Comparison of ENCODE assay signal across 18 cellular contexts in the genomic region with DNA sequence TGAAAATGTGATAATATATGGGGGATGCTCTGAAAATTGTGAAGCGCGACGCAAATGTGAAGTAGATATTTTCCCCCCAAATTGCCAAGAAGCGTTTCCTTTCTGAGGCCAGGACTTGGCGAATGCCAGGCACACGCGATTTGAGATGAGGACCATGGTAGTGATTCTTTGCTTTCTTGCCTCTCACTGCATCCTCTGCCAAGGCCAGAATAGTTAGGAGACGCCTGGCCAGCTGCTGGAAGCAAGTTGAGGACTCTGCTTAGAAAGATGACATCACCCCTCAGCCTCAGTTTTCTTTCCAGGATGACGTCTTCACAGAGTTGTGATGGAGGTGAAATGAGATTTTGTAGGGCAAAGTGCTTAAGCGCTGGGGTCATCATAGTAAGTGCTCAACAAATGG. TPM values are rescaled to one million over a fixed set of nuclear protein-coding genes. Genes with fewer than 3 reads are reported as not detected.
DNase-seq lines count a peak whose midpoint lies in the region; ATAC-seq, FAIRE-seq and TF ChIP-seq lines count a peak whose summit lies in the region.
"Had no signal": no experiment of that assay in that cellular context is flagged by ENCODE, and none has a peak within 500 bp of the region (broad histone marks: within the 10 kb centered on the region; RNA-seq: fewer than 3 reads in every experiment).

No MANE protein-coding gene starts in this region.

- H3K4me1 ChIP-seq in GM23248 (ENCODE audit: insufficient read depth): no peaks in the 10 kb centered on the region
- no peaks in the 10 kb centered on the region for H3K4me1 ChIP-seq in HepG2 (ENCODE audit: insufficient read depth, low read length)
- no peaks in the 10 kb centered on the region for H3K4me1 ChIP-seq in osteoblast (ENCODE audit: insufficient read depth, low read length)
- H3K4me1 ChIP-seq: SJSA1 had no signal

- H3K9me3 ChIP-seq in GM23248 (ENCODE audit: low read depth): no peaks in the 10 kb centered on the region
- H3K9me3 ChIP-seq in HepG2 (ENCODE audit: low read length): no peaks in the 10 kb centered on the region
- no peaks in the 10 kb centered on the region for H3K9me3 ChIP-seq in osteoblast (ENCODE audit: low read depth, low read length)
- H3K9me3 ChIP-seq: SJSA1 had no signal

- 0 out of 2 replicates have a peak, but pooled peaks cover 3% of the 10 kb centered on the region for H3F3A ChIP-seq in GM23248 (ENCODE audit: insufficient read depth)

- TF ChIP-seq POLR2A in HepG2 (IDR thresholded peaks at IDR 0.05; ENCODE audit: insufficient read depth in 1 of 2, low read depth in 2 of 2, low read length in 2 of 2): no peak

- BruUV-seq in HepG2 (replicated peaks; lab: Mats Ljungman, UMichigan): no TSS peak

- CTCF ChIA-PET in HepG2 (lab: Yijun Ruan, JAX; ENCODE audit: low intra/inter-chr PET ratio, low total read pairs): no interaction called here

- DNase-seq in GM23248 (peak; percentile 23), HepG2 (ENCODE audit: low spot score) (no peak), osteoblast (ENCODE audit: insufficient read length, low spot score, missing footprints) (peak; percentile 13), NCI-H2196 (lab: John Stamatoyannopoulos, UW; ENCODE audit: unreplicated experiment) (no peak), DMS114 treated with DMSO at 0.1 percent for 48 hours (lab: John Stamatoyannopoulos, UW; ENCODE audit: unreplicated experiment) (no peak), NCI-H1930 (lab: John Stamatoyannopoulos, UW) (no peak)
- DNase-seq: CD4-positive, alpha-beta T cell; COR-L47; DMS79 treated with DMSO at 0.1 percent for 48 hours; IMR-90; NCI-H1694; NCI-H2081 treated with DMSO at 0.1 percent for 48 hours; NCI-H2171 treated with DMSO at 0.1 percent for 48 hours; NCI-H446 had no signal

- POLR2A ChIA-PET in HepG2 (lab: Yijun Ruan, JAX): no interaction called here

- TF ChIP-seq CTCF in brain (conservative IDR thresholded peaks at IDR 0.05) (no peak), HepG2 (CRISPR knock-in tag; IDR thresholded peaks at IDR 0.05) (no peak), osteoblast (IDR thresholded peaks at IDR 0.05; ENCODE audit: extremely low read depth, low read depth, low read length) (no peak)

- H3K36me3 Mint-ChIP-seq in brain: peaks cover 6% of the 10 kb centered on the region

- intact Hi-C loops in HepG2 (cut with micrococcal nuclease; ENCODE audit: unreplicated experiment): no loop called here

- H3K79me2 ChIP-seq in GM23248 (ENCODE audit: insufficient read depth) (no peaks in the 10 kb centered on the region), HepG2 (ENCODE audit: insufficient read depth, low read length) (no peaks in the 10 kb centered on the region), osteoblast (ENCODE audit: insufficient read depth, low read length) (no peaks in the 10 kb centered on the region)

- H3K27ac ChIP-seq in GM23248 (no peak overlapping the region), HepG2 (ENCODE audit: extremely low read length, insufficient read depth, low read length) (no peak overlapping the region), osteoblast (ENCODE audit: low read depth, low read length) (no peak overlapping the region)
- H3K27ac ChIP-seq: SJSA1 had no signal

- H2AFZ ChIP-seq in GM23248 (no peak overlapping the region), HepG2 (ENCODE audit: low read length) (no peak overlapping the region), osteoblast (ENCODE audit: low read length) (no peak overlapping the region)

- H3K36me3 ChIP-seq in GM23248 (ENCODE audit: low read depth) (no peaks in the 10 kb centered on the region), HepG2 (replicated peaks in 1 of 2; ENCODE audit: control insufficient read depth in 1 of 2, insufficient read depth in 2 of 2, low read length in 2 of 2) (no peaks in the 10 kb centered on the region), osteoblast (ENCODE audit: insufficient read depth, low read length) (no peaks in the 10 kb centered on the region)
- H3K36me3 ChIP-seq: SJSA1 had no signal

- H4K20me1 ChIP-seq in GM23248 (ENCODE audit: insufficient read depth) (no peaks in the 10 kb centered on the region), HepG2 (ENCODE audit: insufficient read depth, low read length) (0 out of 2 replicates have a peak, but pooled peaks cover 4% of the 10 kb centered on the region), osteoblast (ENCODE audit: insufficient read depth, low read length) (no peaks in the 10 kb centered on the region)

- WGBS in GM23248 (ENCODE audit: low coverage in 1 of 2, low lambda C conversion rate in 2 of 2, missing lambda C conversion rate in 2 of 2), 2 experiments: 62 to 65% methylated on average over 10 of the region's 10 CpGs
- 84% methylated on average over 10 of the region's 10 CpGs for WGBS in HepG2 (ENCODE audit: low lambda C conversion rate)

- H3K4me3 Mint-ChIP-seq in brain: peak overlapping the region in 2 of 5 experiments; percentile 14 to 24
- H3K4me3 Mint-ChIP-seq: CD4-positive, alpha-beta T cell; H9 had no signal

- TF ChIP-seq EP300 in HepG2 (IDR thresholded peaks at IDR 0.05; ENCODE audit: low read depth in 2 of 2, low read length in 2 of 2): no peak
- TF ChIP-seq EP300 in HepG2 (CRISPR knock-in tag; IDR thresholded peaks at IDR 0.05; ENCODE audit: borderline replicate concordance): no peak

- no peaks in the 10 kb centered on the region for H3K9me2 ChIP-seq in GM23248 (ENCODE audit: insufficient read depth)

- H3K27me3 ChIP-seq in GM23248 (replicated peaks; ENCODE audit: insufficient read depth) (peaks cover 9% of the 10 kb centered on the region; the same call in 1 of the 2 replicates), HepG2 (ENCODE audit: control insufficient read depth in 1 of 2, insufficient read depth in 2 of 2, low read length in 2 of 2) (no peaks in the 10 kb centered on the region), osteoblast (ENCODE audit: insufficient read depth, low read length) (peaks cover 49% of the 10 kb centered on the region)

- H3K9ac ChIP-seq in GM23248 (no peak overlapping the region), HepG2 (ENCODE audit: insufficient read depth, low read depth, low read length) (no peak overlapping the region)

- peaks cover 78% of the 10 kb centered on the region for H3K4me1 Mint-ChIP-seq in brain

- ATAC-seq in HepG2: no peak

- H3K4me2 ChIP-seq in GM23248 (ENCODE audit: unreplicated experiment): no peak overlapping the region
- H3K4me2 ChIP-seq in HepG2 (ENCODE audit: low read depth, low read length): no peak overlapping the region
- H3K4me2 ChIP-seq in osteoblast (ENCODE audit: insufficient read depth, low read length): no peak overlapping the region

- in situ Hi-C loops in GM23248 (cut with MboI) (no loop called here), HepG2 (cut with HindIII; ENCODE audit: extremely low pct_ligation_motif_present, low pct_unique_long_range_greater_than_20kb) (no loop called here)

- no peak overlapping the region for H3K4me3 ChIP-seq in GM23248
- no peak overlapping the region for H3K4me3 ChIP-seq in HepG2 (replicated peaks in 1 of 3; ENCODE audit: insufficient read depth in 1 of 3, low read depth in 2 of 3, low read length in 3 of 3)
- H3K4me3 ChIP-seq in osteoblast (ENCODE audit: insufficient read depth, low read length): no peak overlapping the region
- H3K4me3 ChIP-seq: SJSA1 had no signal

- no peak for TF ChIP-seq RAD21 in HepG2 (CRISPR knock-in tag; IDR thresholded peaks at IDR 0.05)

- FAIRE-seq in HepG2 (lab: Jason Lieb, UNC): no peak
- FAIRE-seq: RCC 7860 had no signal

- peak overlapping the region in 4 of 5 experiments; percentile 44 to 100 (median 60) for H3K27ac Mint-ChIP-seq in brain
- H3K27ac Mint-ChIP-seq: CD4-positive, alpha-beta T cell; H9 had no signal

- H3K27me3 Mint-ChIP-seq in brain: no peaks in the 10 kb centered on the region
- H3K27me3 Mint-ChIP-seq: CD4-positive, alpha-beta T cell had no signal

- H3K9me3 Mint-ChIP-seq in brain: no peaks in the 10 kb centered on the region
- H3K9me3 Mint-ChIP-seq: CD4-positive, alpha-beta T cell; H9 had no signal

TF ChIP-seq in HepG2, 621 proteins besides CTCF, POLR2A, EP300 and RAD21:
- TF ChIP-seq ZNF383 (CRISPR knock-in tag; IDR thresholded peaks at IDR 0.05; ENCODE audit: borderline replicate concordance): no peak
- no peak for TF ChIP-seq SYNCRIP (IDR thresholded peaks at IDR 0.05; ENCODE audit: insufficient read depth, low read depth, low read length)
- TF ChIP-seq ZNF572 (CRISPR knock-in tag; IDR thresholded peaks at IDR 0.05): no peak
- peak; percentile 84 for TF ChIP-seq ATF7 (IDR thresholded peaks at IDR 0.05)
- TF ChIP-seq ATF7 (CRISPR knock-in tag; IDR thresholded peaks at IDR 0.05): no peak
- TF ChIP-seq CBFB (CRISPR knock-in tag; IDR thresholded peaks at IDR 0.05): no peak
- no peak for TF ChIP-seq SAP130 (CRISPR knock-in tag; IDR thresholded peaks at IDR 0.05; ENCODE audit: low read depth)

RNA-seq across cellular contexts. Expression of a gene that starts 25.9 kb away (rescaled TPM):
- not detected in 2 replicates for total RNA-seq in GM23248 (2014; rRNA removed; shearing (Covaris generic))
- not detected in 2 replicates for polyA plus RNA-seq in GM23248 (2016; fragmentation: Nextera tagmentation; extraction: Ambion mirVana)
- polyA plus RNA-seq in brain (ENCODE audit: insufficient read depth, low read depth, low replicate concordance): 12.4 TPM
- total RNA-seq in HepG2 (2016; rRNA removed; fragmentation: Illumina TruSeq; extraction: Trizol): 87.3 and 118 TPM in 2 replicates
- total RNA-seq in HepG2 (2016; cell fraction: cytosol; rRNA removed; fragmentation: Illumina TruSeq; extraction: Trizol; ENCODE audit: low read depth): 26.7 and 31.6 TPM in 2 replicates
- total RNA-seq in HepG2 (2016; cell fraction: insoluble cytoplasmic fraction; rRNA removed; fragmentation: Illumina TruSeq; extraction: Trizol): 88.1 and 122 TPM in 2 replicates
- total RNA-seq in HepG2 (2016; cell fraction: membrane; rRNA removed; fragmentation: Illumina TruSeq; extraction: Trizol): 58.6 and 66.6 TPM in 2 replicates
- 44.6 and 56.3 TPM in 2 replicates for total RNA-seq in HepG2 (2016; cell fraction: nucleus; rRNA removed; fragmentation: Illumina TruSeq; extraction: Trizol)
- polyA plus RNA-seq in HepG2 (2011; rRNA removed): 154 and 170 TPM in 2 replicates
- 162 and 171 TPM in 2 replicates for polyA plus RNA-seq in HepG2 (2011; cell fraction: cytosol; rRNA removed)
- polyA plus RNA-seq in HepG2 (2011; cell fraction: nucleus; rRNA removed): 53.1 and 70.6 TPM in 2 replicates
- 126 and 138 TPM in 2 replicates for polyA plus RNA-seq in HepG2 (2012)
- polyA plus RNA-seq in HepG2 (2016; cell fraction: cytosol; fragmentation: Illumina TruSeq; extraction: Trizol; ENCODE audit: low read depth): 27.0 and 31.1 TPM in 2 replicates
- polyA plus RNA-seq in HepG2 (2016; cell fraction: insoluble cytoplasmic fraction; fragmentation: Illumina TruSeq; extraction: Trizol; ENCODE audit: low read depth): 141 and 149 TPM in 2 replicates
- 56.2 and 67.0 TPM in 2 replicates for polyA plus RNA-seq in HepG2 (2016; cell fraction: membrane; fragmentation: Illumina TruSeq; extraction: Trizol; ENCODE audit: low read depth)
- polyA plus RNA-seq in HepG2 (2016; cell fraction: nucleus; fragmentation: Illumina TruSeq; extraction: Trizol; ENCODE audit: insufficient read depth, low read depth): 75.2 and 77.3 TPM in 2 replicates
- 19.4 and 304 TPM in 2 replicates for polyA minus RNA-seq in HepG2 (2011; rRNA and poly(A)+ RNA removed; ENCODE audit: low replicate concordance)
- 55.4 and 68.2 TPM in 2 replicates for polyA minus RNA-seq in HepG2 (2011; cell fraction: cytosol; rRNA and poly(A)+ RNA removed)
- polyA minus RNA-seq in HepG2 (2011; cell fraction: nucleus; rRNA and poly(A)+ RNA removed): 58.6 and 76.2 TPM in 2 replicates
- 1.4 and 1.8 TPM in 2 replicates for total RNA-seq in osteoblast

Comparison
In these comparisons a context has a peak if more than half of its experiments do, and no peak if none do; other contexts are left out.
1. DNase-seq: peak in GM23248 (single experiment) and osteoblast (single experiment); none in HepG2 (single experiment), NCI-H2196 (single experiment), DMS114 treated with DMSO at 0.1 percent for 48 hours (single experiment) and NCI-H1930 (0 of 2).
2. RNA of a gene that starts 25.9 kb away (total RNA-seq): 26.7 to 122 TPM in HepG2; 1.4 to 1.8 TPM in osteoblast and not detected in GM23248; every median in the first group is over 10 times any median in the second.